In the genomic region with DNA sequence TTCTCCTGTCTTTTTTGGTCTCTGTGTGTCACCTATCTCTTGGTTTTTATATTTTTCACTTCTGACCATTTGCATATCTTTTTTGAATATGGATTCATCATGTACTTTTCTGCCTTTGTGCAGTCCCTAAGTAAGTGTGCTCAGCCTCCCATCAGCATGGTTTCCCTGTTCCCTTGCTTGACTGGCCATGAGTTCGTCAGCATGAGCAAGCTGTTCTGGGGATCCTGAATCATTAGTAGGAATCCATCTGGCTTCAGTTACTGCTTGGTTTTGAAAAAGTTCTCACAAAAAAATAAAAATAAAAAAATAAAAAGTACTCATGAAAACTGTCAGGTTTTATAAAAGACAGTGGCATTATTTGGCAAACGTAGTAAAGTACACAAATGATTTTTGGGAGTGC, we compare ENCODE assay signal across 15 cellular contexts.
DNase-seq lines count a peak whose midpoint lies in the region; ATAC-seq and TF ChIP-seq lines count a peak whose summit lies in the region.
"Had no signal": no experiment of that assay in that cellular context is flagged by ENCODE, and none has a peak within 500 bp of the region (broad histone marks: within the 10 kb centered on the region; RNA-seq: fewer than 3 reads in every experiment).

No MANE protein-coding gene starts in this region.

- H3K27me3 Mint-ChIP-seq in activated T-cell treated with anti-CD3 and anti-CD28 coated beads, Interleukin-2, amount 50 U/mL, for 4 hours (ENCODE audit: low read depth), result no peaks in the 10 kb centered on the region
- H3K27me3 Mint-ChIP-seq: activated CD4-positive, alpha-beta memory T cell treated with anti-CD3 and anti-CD28 coated beads for 36 hours had no signal

- no peaks in the 10 kb centered on the region for H3K9me3 Mint-ChIP-seq in activated T-cell treated with anti-CD3 and anti-CD28 coated beads, Interleukin-2, amount 50 U/mL, for 4 hours

- peaks cover 9% of the 10 kb centered on the region for H3K4me1 Mint-ChIP-seq in activated T-cell treated with anti-CD3 and anti-CD28 coated beads, Interleukin-2, amount 50 U/mL, for 4 hours (ENCODE audit: low read depth)

- ATAC-seq in SK-N-SH treated with all-trans-retinoic acid at 6 μM for 48 hours (0 out of 3 replicates have a peak, but pooled peaks have one; percentile 41), GM18861 (IDR thresholded peaks at IDR 0.05; ENCODE audit: unreplicated experiment) (no peak)
- ATAC-seq in activated T-cell treated with anti-CD3 and anti-CD28 coated beads, Interleukin-2, amount 50 U/mL, for 4 hours, result no peak

- no peak overlapping the region for H3K4me3 Mint-ChIP-seq in activated T-cell treated with anti-CD3 and anti-CD28 coated beads, Interleukin-2, amount 50 U/mL, for 4 hours
- H3K4me3 Mint-ChIP-seq: activated CD4-positive, alpha-beta memory T cell treated with anti-CD3 and anti-CD28 coated beads for 36 hours had no signal

- peak; percentile 43 for DNase-seq in NCI-H1694 treated with DMSO at 0.1 percent for 48 hours (lab: John Stamatoyannopoulos, UW)
- DNase-seq in NCI-H1694 (lab: John Stamatoyannopoulos, UW), result no peak
- peak; percentile 69 for DNase-seq in fibroblast of gingiva (ENCODE audit: low read depth)
- peak; percentile 32 for DNase-seq in stromal cell of bone marrow (ENCODE audit: low read depth)
- DNase-seq in activated CD4-positive, alpha-beta T cell treated with anti-CD3 and anti-CD28 coated beads for 1 hour, result no peak
- DNase-seq in activated T-cell treated with anti-CD3 and anti-CD28 coated beads, Interleukin-2, amount 50 U/mL, for 4 hours, result no peak
- DNase-seq: activated CD4-positive, alpha-beta memory T cell treated with anti-CD3 and anti-CD28 coated beads for 36 hours; amniotic stem cell; COR-L47; hippocampal formation; NCI-H1105 treated with DMSO at 0.1 percent for 48 hours; NCI-H345; nucleus accumbens had no signal

- peaks cover 3% of the 10 kb centered on the region for H3K36me3 Mint-ChIP-seq in activated T-cell treated with anti-CD3 and anti-CD28 coated beads, Interleukin-2, amount 50 U/mL, for 4 hours (ENCODE audit: insufficient read depth)

TF ChIP-seq in SK-N-SH treated with all-trans-retinoic acid at 6 μM for 48 hours, 23 proteins besides CTCF, POLR2A, EP300 and RAD21:
- TF ChIP-seq BACH2 (CRISPR knock-in tag; IDR thresholded peaks at IDR 0.05; ENCODE audit: borderline replicate concordance) (no peak), RARB (CRISPR knock-in tag; IDR thresholded peaks at IDR 0.05) (no peak), ZFP30 (CRISPR knock-in tag; IDR thresholded peaks at IDR 0.05) (no peak), ZFP3 (CRISPR knock-in tag; IDR thresholded peaks at IDR 0.05) (no peak)
- TF ChIP-seq, protein P1, sequence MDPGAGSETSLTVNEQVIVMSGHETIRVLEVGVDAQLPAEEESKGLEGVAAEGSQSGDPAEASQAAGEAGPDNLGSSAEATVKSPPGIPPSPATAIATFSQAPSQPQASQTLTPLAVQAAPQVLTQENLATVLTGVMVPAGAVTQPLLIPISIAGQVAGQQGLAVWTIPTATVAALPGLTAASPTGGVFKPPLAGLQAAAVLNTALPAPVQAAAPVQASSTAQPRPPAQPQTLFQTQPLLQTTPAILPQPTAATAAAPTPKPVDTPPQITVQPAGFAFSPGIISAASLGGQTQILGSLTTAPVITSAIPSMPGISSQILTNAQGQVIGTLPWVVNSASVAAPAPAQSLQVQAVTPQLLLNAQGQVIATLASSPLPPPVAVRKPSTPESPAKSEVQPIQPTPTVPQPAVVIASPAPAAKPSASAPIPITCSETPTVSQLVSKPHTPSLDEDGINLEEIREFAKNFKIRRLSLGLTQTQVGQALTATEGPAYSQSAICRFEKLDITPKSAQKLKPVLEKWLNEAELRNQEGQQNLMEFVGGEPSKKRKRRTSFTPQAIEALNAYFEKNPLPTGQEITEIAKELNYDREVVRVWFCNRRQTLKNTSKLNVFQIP (CRISPR knock-in tag; IDR thresholded peaks at IDR 0.05; ENCODE audit: borderline replicate concordance, low read depth), result no peak

Comparison
In these comparisons a context has a peak if more than half of its experiments do, and no peak if none do; other contexts are left out.
1. DNase-seq: peak in NCI-H1694 treated with DMSO at 0.1 percent for 48 hours (single experiment), fibroblast of gingiva (single experiment) and stromal cell of bone marrow (single experiment); none in NCI-H1694 (single experiment), activated CD4-positive, alpha-beta T cell treated with anti-CD3 and anti-CD28 coated beads for 1 hour (single experiment) and activated T-cell treated with anti-CD3 and anti-CD28 coated beads, Interleukin-2, amount 50 U/mL, for 4 hours (single experiment).